21 cellular contexts compared by ENCODE assay signal in the genomic region with DNA sequence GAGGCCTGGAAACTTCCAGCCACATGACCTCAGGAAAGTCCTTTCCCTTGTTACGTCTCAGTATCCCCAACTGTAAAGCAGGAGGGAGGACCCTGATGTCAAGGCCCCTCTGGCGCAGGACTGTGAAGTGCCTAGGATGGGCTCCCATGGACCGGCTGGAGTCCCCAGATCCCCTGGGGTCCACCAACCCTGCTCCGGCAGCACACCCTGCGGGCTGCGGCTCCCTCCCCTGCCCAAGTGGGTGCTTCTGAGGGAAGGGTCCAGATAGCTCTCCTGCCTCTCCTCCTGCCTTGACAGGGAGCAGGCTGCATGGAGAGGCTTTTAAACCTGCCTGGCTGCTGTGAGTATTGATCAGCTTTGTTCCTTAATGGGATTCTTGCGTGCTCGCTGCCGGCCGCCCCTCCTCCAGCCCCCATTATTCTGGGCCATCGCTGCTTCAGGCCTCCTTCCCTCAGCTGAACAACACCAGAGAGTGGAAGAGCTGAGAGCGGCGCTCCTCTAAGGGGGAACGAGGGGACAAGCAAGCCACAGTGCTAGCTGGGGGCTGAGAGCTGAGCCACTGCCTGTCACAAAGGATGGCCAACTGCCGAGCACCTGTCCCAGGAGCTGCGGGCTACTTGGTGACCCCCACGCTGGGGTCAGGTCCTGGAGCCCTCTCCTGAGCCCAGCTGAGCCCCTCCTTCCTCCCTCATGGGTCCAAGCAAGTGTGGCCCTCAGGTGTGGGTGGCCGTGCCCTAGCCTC.
"Had no signal": no experiment of that assay in that cellular context is flagged by ENCODE, and none has a peak within 500 bp of the region (broad histone marks: within the 10 kb centered on the region; RNA-seq: fewer than 3 reads in every experiment).

No MANE protein-coding gene starts in this region.

- ATAC-seq: activated T-cell treated with anti-CD3 and anti-CD28 coated beads, Interleukin-2, amount 50 U/mL, for 72 hours; esophagus mucosa; left ventricle myocardium superior; natural killer cell treated with Interleukin-12 subunit alpha and Interleukin-12 subunit beta and Interleukin-15 and Interleukin-18, amount 100 ng/mL, for 72 hours; sciatic nerve had no signal

- H3K27me3 ChIP-seq: upper lobe of left lung had no signal

- H3K4me3 ChIP-seq: upper lobe of left lung had no signal

- H3K9me3 ChIP-seq: upper lobe of left lung had no signal

- H3K27ac ChIP-seq: upper lobe of left lung had no signal

- H3K36me3 ChIP-seq: upper lobe of left lung had no signal

- DNase-seq: activated CD4-positive, alpha-beta memory T cell treated with anti-CD3 and anti-CD28 coated beads, Interleukin-2, amount 10 ng/mL, durations not matched to agents 7 days and 5 days; activated CD4-positive, alpha-beta T cell treated with anti-CD3 and anti-CD28 coated beads for 48 hours; activated CD4-positive, CD25-positive, alpha-beta regulatory T cell; activated effector memory CD4-positive, alpha-beta T cell treated with Interleukin-2 at 50 U/mL for 16 hours; activated naive CD4-positive, alpha-beta T cell treated with anti-CD3 and anti-CD28 coated beads for 36 hours; activated naive CD8-positive, alpha-beta T cell treated with anti-CD3 and anti-CD28 coated beads, Interleukin-2, amount 10 ng/mL, durations not matched to agents 7 days and 5 days; activated T-cell treated with anti-CD3 and anti-CD28 coated beads, Interleukin-2, amount 50 U/mL, for 72 hours; amniotic stem cell; cerebellar nuclear complex; effector memory CD4-positive, alpha-beta T cell; left ventricle myocardium superior; occipital lobe; small intestine; stimulated activated CD4-positive, alpha-beta T cell treated with anti-CD3 and anti-CD28 coated beads, Interleukin-15, amount 100 ng/mL, for 24 hours; stimulated activated CD4-positive, alpha-beta T cell treated with anti-CD3 and anti-CD28 coated beads, Interleukin-2, amount 100 ng/mL, for 48 hours; stimulated activated naive CD4-positive, alpha-beta T cell; T-helper 9 cell had no signal
